ENCODE assay signal across 8 cellular contexts in the genomic region with DNA sequence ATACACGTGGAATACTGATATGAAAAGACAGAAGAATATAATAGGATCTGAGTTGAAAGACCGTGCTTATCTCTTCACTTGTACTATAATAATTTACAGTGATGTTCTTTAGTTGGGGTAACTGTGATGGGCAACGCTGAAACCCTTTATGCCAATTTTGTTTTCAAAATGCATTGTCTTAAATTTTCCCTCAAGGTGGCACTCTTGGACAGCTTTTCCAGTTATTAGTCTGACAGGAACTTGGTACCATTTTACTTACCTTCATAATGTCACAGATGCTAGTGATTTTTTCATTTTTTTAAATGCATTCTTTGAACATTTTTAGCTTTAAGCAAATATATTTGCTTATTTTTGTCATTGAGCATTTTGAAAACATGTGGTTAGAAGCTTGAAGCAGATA. TPM values are rescaled to one million over a fixed set of nuclear protein-coding genes. Genes with fewer than 3 reads are reported as not detected.
DNase-seq lines count a peak whose midpoint lies in the region; FAIRE-seq and TF ChIP-seq lines count a peak whose summit lies in the region.
"Not testable (repeated sequence)": the region's sequence is repeated elsewhere in the genome, so short reads cannot be mapped to it uniquely, and the experiment has no call there.

No MANE protein-coding gene starts in this region.

- H3K4me1 ChIP-seq in BE2C; astrocyte (ENCODE audit: insufficient read depth, low read length): not testable (repeated sequence)

- not testable (repeated sequence) for H3K9me3 ChIP-seq in BE2C; astrocyte (ENCODE audit: insufficient read depth, low read depth, low read length)

- not testable (repeated sequence) for H3K27me3 Mint-ChIP-seq in astrocyte (ENCODE audit: low read depth, unreplicated experiment); osteocyte (ENCODE audit: unreplicated experiment)

- H4K20me1 ChIP-seq in astrocyte (ENCODE audit: insufficient read depth, low read length): not testable (repeated sequence)

- not testable (repeated sequence) for H3K27ac ChIP-seq in astrocyte (ENCODE audit: low read depth, low read length)

- H3K36me3 ChIP-seq in BE2C; astrocyte (ENCODE audit: insufficient read depth, low read length): not testable (repeated sequence)

- not testable (repeated sequence) for H2AFZ ChIP-seq in astrocyte (ENCODE audit: low read depth, low read length)

- H3K4me2 ChIP-seq in astrocyte (ENCODE audit: low read length): not testable (repeated sequence)

- peak; percentile 70 for FAIRE-seq in astrocyte (lab: Jason Lieb, UNC)

- not testable (repeated sequence) for H3K79me2 ChIP-seq in astrocyte (ENCODE audit: insufficient read depth, low read length)

- H3K27me3 ChIP-seq in BE2C; astrocyte (ENCODE audit: insufficient read depth, low read length): not testable (repeated sequence)

- not testable (repeated sequence) for H3K4me3 ChIP-seq in BE2C (ENCODE audit: low read depth, low read length); astrocyte (ENCODE audit: insufficient read depth, low read depth, low read length)

- H3K4me1 Mint-ChIP-seq in astrocyte (ENCODE audit: low read depth, unreplicated experiment); osteocyte (ENCODE audit: unreplicated experiment): not testable (repeated sequence)

- not testable (repeated sequence) for H3K27ac Mint-ChIP-seq in astrocyte (ENCODE audit: unreplicated experiment); osteocyte (ENCODE audit: unreplicated experiment)

- TF ChIP-seq CTCF in BE2C (IDR thresholded peaks at IDR 0.05; ENCODE audit: low read depth, low read length) (peak; percentile 37), GM12873 (IDR thresholded peaks at IDR 0.05; ENCODE audit: insufficient read depth, low read depth, low read length, missing control alignments) (peak; percentile 2), osteocyte (IDR thresholded peaks at IDR 0.05) (peak; percentile 40)
- not testable (repeated sequence) for TF ChIP-seq CTCF in astrocyte (IDR thresholded peaks at IDR 0.05; ENCODE audit: insufficient read depth, low read depth, low read length)

- not testable (repeated sequence) for DNase-seq in BE2C; astrocyte (ENCODE audit: low read depth); osteocyte (ENCODE audit: extremely low spot score, unreplicated experiment)
- DNase-seq in M059J (ENCODE audit: low read depth) (peak; percentile 16), NCI-H2227 treated with DMSO at 0.1 percent for 48 hours (lab: John Stamatoyannopoulos, UW) (peak; percentile 1), RPMI7951 (ENCODE audit: low read depth) (peak; percentile 7), fibroblast of peridontal ligament (ENCODE audit: extremely low read depth) (peak; percentile 10)

- H3K36me3 Mint-ChIP-seq in astrocyte (ENCODE audit: low read depth, unreplicated experiment); osteocyte (ENCODE audit: unreplicated experiment): not testable (repeated sequence)

- H3K4me3 Mint-ChIP-seq in astrocyte (ENCODE audit: unreplicated experiment); osteocyte (ENCODE audit: unreplicated experiment): not testable (repeated sequence)

- H3K9me3 Mint-ChIP-seq in astrocyte (ENCODE audit: unreplicated experiment); osteocyte (ENCODE audit: unreplicated experiment): not testable (repeated sequence)

- not testable (repeated sequence) for H3K9ac ChIP-seq in astrocyte (ENCODE audit: low read length)

RNA-seq across cellular contexts. Expression of a gene that starts 16.1 kb away (rescaled TPM):
- 0.40 TPM for polyA plus RNA-seq in BE2C (2012; ENCODE audit: insufficient read depth, insufficient read length, low read depth)
- total RNA-seq in M059J (2014; rRNA removed; shearing (Covaris generic)): 8.2 and 8.5 TPM in 2 replicates
- total RNA-seq in RPMI7951 (2014; rRNA removed; shearing (Covaris generic)): 12.4 and 14.5 TPM in 2 replicates
- total RNA-seq in astrocyte: 5.5 and 7.0 TPM in 2 replicates
- total RNA-seq in osteocyte: 6.9 and 9.1 TPM in 2 replicates
